8 cellular contexts compared by ENCODE assay signal in genomic region chr9:3508531-3509374, GRCh38. TPM values are rescaled to one million over a fixed set of nuclear protein-coding genes. Genes with fewer than 3 reads are reported as not detected.
DNase-seq lines count a peak whose midpoint lies in the region; ATAC-seq and TF ChIP-seq lines count a peak whose summit lies in the region.

No MANE protein-coding gene starts in this region.

- no peak for DNase-seq in activated CD4-positive, alpha-beta T cell treated with anti-CD3 and anti-CD28 coated beads, Interleukin-2, amount 10 ng/mL, durations not matched to agents 7 days and 5 days
- DNase-seq in activated CD4-positive, alpha-beta T cell treated with anti-CD3 and anti-CD28 coated beads, Interleukin-2, amount 50 U/mL, for 1 hour = no peak
- DNase-seq in NCI-H748 (lab: John Stamatoyannopoulos, UW; ENCODE audit: unreplicated experiment) (peak; percentile 92), endothelial cell (ENCODE audit: low spot score) (no peak), AG08396 (ENCODE audit: low spot score) (no peak), D341Med (ENCODE audit: low spot score) (no peak)
- DNase-seq in stimulated activated effector memory CD8-positive, alpha-beta T cell treated with anti-CD3 and anti-CD28 coated beads, Interleukin-12 subunit alpha, Interleukin-12 subunit beta, amount 100 ng/mL, for 72 hours (ENCODE audit: low spot score in 2 of 2) = no peak

- no peak for TF ChIP-seq CTCF in endothelial cell (IDR thresholded peaks at IDR 0.05; ENCODE audit: unreplicated experiment)

- peaks cover 15% of the 10 kb centered on the region for H3K36me3 Mint-ChIP-seq in activated CD4-positive, alpha-beta T cell treated with anti-CD3 and anti-CD28 coated beads, Interleukin-2, amount 10 ng/mL, durations not matched to agents 7 days and 5 days (ENCODE audit: low read depth)
- H3K36me3 Mint-ChIP-seq in endothelial cell (ENCODE audit: low read depth, unreplicated experiment) = no peaks in the 10 kb centered on the region
- no peaks in the 10 kb centered on the region for H3K36me3 Mint-ChIP-seq in stimulated activated effector memory CD8-positive, alpha-beta T cell treated with anti-CD3 and anti-CD28 coated beads, Interleukin-12 subunit alpha, Interleukin-12 subunit beta, amount 100 ng/mL, for 72 hours

- H3K4me3 Mint-ChIP-seq in activated CD4-positive, alpha-beta T cell treated with anti-CD3 and anti-CD28 coated beads, Interleukin-2, amount 10 ng/mL, durations not matched to agents 7 days and 5 days = peak overlapping the region; percentile 12
- no peak overlapping the region for H3K4me3 Mint-ChIP-seq in endothelial cell (ENCODE audit: unreplicated experiment)
- peak overlapping the region; percentile 24 for H3K4me3 Mint-ChIP-seq in stimulated activated effector memory CD8-positive, alpha-beta T cell treated with anti-CD3 and anti-CD28 coated beads, Interleukin-12 subunit alpha, Interleukin-12 subunit beta, amount 100 ng/mL, for 72 hours

- CTCF ChIA-PET in activated CD4-positive, alpha-beta T cell treated with anti-CD3 and anti-CD28 coated beads, Interleukin-2, amount 10 ng/mL, durations not matched to agents 7 days and 5 days (lab: Charles Lee) = no interaction called here

- peak overlapping the region; percentile 9 for H3K27ac Mint-ChIP-seq in activated CD4-positive, alpha-beta T cell treated with anti-CD3 and anti-CD28 coated beads, Interleukin-2, amount 10 ng/mL, durations not matched to agents 7 days and 5 days
- H3K27ac Mint-ChIP-seq in endothelial cell (ENCODE audit: unreplicated experiment) = peak overlapping the region; percentile 14
- peak overlapping the region; percentile 67 for H3K27ac Mint-ChIP-seq in stimulated activated effector memory CD8-positive, alpha-beta T cell treated with anti-CD3 and anti-CD28 coated beads, Interleukin-12 subunit alpha, Interleukin-12 subunit beta, amount 100 ng/mL, for 72 hours

- peaks cover 31% of the 10 kb centered on the region for H3K4me1 Mint-ChIP-seq in activated CD4-positive, alpha-beta T cell treated with anti-CD3 and anti-CD28 coated beads, Interleukin-2, amount 10 ng/mL, durations not matched to agents 7 days and 5 days
- peaks cover 17% of the 10 kb centered on the region for H3K4me1 Mint-ChIP-seq in endothelial cell (ENCODE audit: unreplicated experiment)
- H3K4me1 Mint-ChIP-seq in stimulated activated effector memory CD8-positive, alpha-beta T cell treated with anti-CD3 and anti-CD28 coated beads, Interleukin-12 subunit alpha, Interleukin-12 subunit beta, amount 100 ng/mL, for 72 hours = peaks cover 13% of the 10 kb centered on the region

- H3K27me3 Mint-ChIP-seq in activated CD4-positive, alpha-beta T cell treated with anti-CD3 and anti-CD28 coated beads, Interleukin-2, amount 10 ng/mL, durations not matched to agents 7 days and 5 days = no peaks in the 10 kb centered on the region
- H3K27me3 Mint-ChIP-seq in endothelial cell (ENCODE audit: unreplicated experiment) = peaks cover 2% of the 10 kb centered on the region

- POLR2A ChIA-PET in activated CD4-positive, alpha-beta T cell treated with anti-CD3 and anti-CD28 coated beads, Interleukin-2, amount 10 ng/mL, durations not matched to agents 7 days and 5 days (lab: Charles Lee) = no interaction called here

- H3K9me3 Mint-ChIP-seq in activated CD4-positive, alpha-beta T cell treated with anti-CD3 and anti-CD28 coated beads, Interleukin-2, amount 10 ng/mL, durations not matched to agents 7 days and 5 days = no peaks in the 10 kb centered on the region
- no peaks in the 10 kb centered on the region for H3K9me3 Mint-ChIP-seq in endothelial cell (ENCODE audit: unreplicated experiment)
- no peaks in the 10 kb centered on the region for H3K9me3 Mint-ChIP-seq in stimulated activated effector memory CD8-positive, alpha-beta T cell treated with anti-CD3 and anti-CD28 coated beads, Interleukin-12 subunit alpha, Interleukin-12 subunit beta, amount 100 ng/mL, for 72 hours

- peak; percentile 54 for ATAC-seq in HG03175 (IDR thresholded peaks at IDR 0.05; ENCODE audit: unreplicated experiment)
- ATAC-seq in stimulated activated effector memory CD8-positive, alpha-beta T cell treated with anti-CD3 and anti-CD28 coated beads, Interleukin-12 subunit alpha, Interleukin-12 subunit beta, amount 100 ng/mL, for 72 hours = no peak

RNA-seq across cellular contexts. Expression of gene RFX3, which starts 17.0 kb away (rescaled TPM):
- total RNA-seq in activated CD4-positive, alpha-beta T cell treated with anti-CD3 and anti-CD28 coated beads, Interleukin-2, amount 10 ng/mL, durations not matched to agents 7 days and 5 days = 10 to 100 TPM; 11.8 to 12.5 TPM
- 18.5 TPM for total RNA-seq in endothelial cell (ENCODE audit: unreplicated experiment)

Comparison
In these comparisons a context has a peak if more than half of its experiments do, and no peak if none do; other contexts are left out.
1. H3K27ac Mint-ChIP-seq: peak in every context shown above with its lines; median percentile 67 in stimulated activated effector memory CD8-positive, alpha-beta T cell treated with anti-CD3 and anti-CD28 coated beads, Interleukin-12 subunit alpha, Interleukin-12 subunit beta, amount 100 ng/mL, for 72 hours; 14 in endothelial cell; 9 in activated CD4-positive, alpha-beta T cell treated with anti-CD3 and anti-CD28 coated beads, Interleukin-2, amount 10 ng/mL, durations not matched to agents 7 days and 5 days.